Comparison of ENCODE assay signal across 7 cellular contexts in genomic region chr19:44643605-44644390, GRCh38. TPM values are rescaled to one million over a fixed set of nuclear protein-coding genes. Genes with fewer than 3 reads are reported as not detected.
DNase-seq lines count a peak whose midpoint lies in the region; ATAC-seq and TF ChIP-seq lines count a peak whose summit lies in the region.

PVR (plus strand) TSS chr19:44643910; CDS start chr19:44644097, 187 bp downstream.

- no peaks in the 10 kb centered on the region for H3K4me1 Mint-ChIP-seq in activated CD4-positive, alpha-beta T cell treated with anti-CD3 and anti-CD28 coated beads, Interleukin-2, amount 10 ng/mL, durations not matched to agents 24 days and 14 days
- peaks cover 0 to 3% of the 10 kb centered on the region in 2 donors for H3K4me1 Mint-ChIP-seq in effector memory CD8-positive, alpha-beta T cell (ENCODE audit: low read depth in 2 of 2)

- H3K4me3 ChIP-seq in right lobe of liver = peak within 1 kb of the TSS; percentile 88 to 93 (median 89)

- no peaks in the 10 kb centered on the region for H3K9me3 ChIP-seq in right lobe of liver

- H3K9me3 Mint-ChIP-seq in activated CD4-positive, alpha-beta T cell treated with anti-CD3 and anti-CD28 coated beads, Interleukin-2, amount 10 ng/mL, durations not matched to agents 24 days and 14 days = no peaks in the 10 kb centered on the region
- H3K9me3 Mint-ChIP-seq in effector memory CD8-positive, alpha-beta T cell = no peaks in the 10 kb centered on the region

- intact Hi-C loops in activated CD4-positive, alpha-beta T cell treated with anti-CD3 and anti-CD28 coated beads, Interleukin-2, amount 10 ng/mL, durations not matched to agents 24 days and 14 days (cut with micrococcal nuclease) = no loop called here
- intact Hi-C loops in right lobe of liver (cut with DNase I) = no loop called here

- TF ChIP-seq CTCF in GM13977 (IDR thresholded peaks at IDR 0.05; ENCODE audit: extremely low read depth, insufficient read depth, missing control alignments) = no peak
- TF ChIP-seq CTCF in right lobe of liver (IDR thresholded peaks at IDR 0.05) = no peak

- peaks cover 0 to 40% (median 13%) of the 10 kb centered on the region in 4 donors for H3K4me1 ChIP-seq in right lobe of liver

- no peaks in the 10 kb centered on the region for H3K36me3 Mint-ChIP-seq in activated CD4-positive, alpha-beta T cell treated with anti-CD3 and anti-CD28 coated beads, Interleukin-2, amount 10 ng/mL, durations not matched to agents 24 days and 14 days (ENCODE audit: low read depth)
- no peaks in the 10 kb centered on the region for H3K36me3 Mint-ChIP-seq in effector memory CD8-positive, alpha-beta T cell (ENCODE audit: insufficient read depth)

- peak; percentile 93 for TF ChIP-seq POLR2A in right lobe of liver (IDR thresholded peaks at IDR 0.05)

- no peaks in the 10 kb centered on the region for H3K27me3 ChIP-seq in right lobe of liver

- H3K27ac Mint-ChIP-seq in activated CD4-positive, alpha-beta T cell treated with anti-CD3 and anti-CD28 coated beads, Interleukin-2, amount 10 ng/mL, durations not matched to agents 24 days and 14 days = no peak within 1 kb of the TSS
- peak within 1 kb of the TSS in 1 of 2 donors; percentile 38 for H3K27ac Mint-ChIP-seq in effector memory CD8-positive, alpha-beta T cell

- in situ Hi-C loops in GM13977 (cut with MboI; ENCODE audit: low pct_unique_long_range_greater_than_20kb, low sequenced_read_pairs, unreplicated experiment) = no loop called here

- H3K4me3 Mint-ChIP-seq in activated CD4-positive, alpha-beta T cell treated with anti-CD3 and anti-CD28 coated beads, Interleukin-2, amount 10 ng/mL, durations not matched to agents 24 days and 14 days = peak within 1 kb of the TSS; percentile 86
- peak within 1 kb of the TSS; percentile 55 to 63 for H3K4me3 Mint-ChIP-seq in effector memory CD8-positive, alpha-beta T cell

- H3K36me3 ChIP-seq in right lobe of liver = peaks cover 0 to 14% (median 7%) of the 10 kb centered on the region in 4 donors

- ATAC-seq in effector memory CD8-positive, alpha-beta T cell (replicated peaks) = peak; percentile 21
- ATAC-seq in right lobe of liver = peak; percentile 80 to 92 (median 88)
- no peak for ATAC-seq in GM21825 (IDR thresholded peaks at IDR 0.05; ENCODE audit: unreplicated experiment)

- H3K27ac ChIP-seq in right lobe of liver = peak within 1 kb of the TSS; percentile 95 to 98 (median 96)

- H3K27me3 Mint-ChIP-seq in activated CD4-positive, alpha-beta T cell treated with anti-CD3 and anti-CD28 coated beads, Interleukin-2, amount 10 ng/mL, durations not matched to agents 24 days and 14 days = peaks cover 10% of the 10 kb centered on the region
- H3K27me3 Mint-ChIP-seq in effector memory CD8-positive, alpha-beta T cell = peaks cover 12 to 73% of the 10 kb centered on the region in 2 donors

- DNase-seq in GM13977 (ENCODE audit: low spot score) (peak; percentile 77), NCI-H2171 treated with DMSO at 0.1 percent for 48 hours (lab: John Stamatoyannopoulos, UW) (peak; percentile 70), right lobe of liver (peak; percentile 88)
- DNase-seq in activated CD4-positive, alpha-beta T cell treated with anti-CD3 and anti-CD28 coated beads, Interleukin-2, amount 10 ng/mL, durations not matched to agents 24 days and 14 days = peak; percentile 72
- DNase-seq in effector memory CD8-positive, alpha-beta T cell = no peak
- peak; percentile 19 for DNase-seq in stimulated activated CD4-positive, alpha-beta T cell treated with anti-CD3 and anti-CD28 coated beads, Interleukin-2, amount 100 ng/mL, for 4 hours (ENCODE audit: low read depth)

- 0% methylated on average over 2 of the region's 69 CpGs for WGBS in right lobe of liver (ENCODE audit: insufficient coverage, low coverage, low lambda C conversion rate, missing lambda C conversion rate)

RNA-seq across cellular contexts. Expression of gene PVR, which starts in this region (rescaled TPM):
- 18.5 and 19.1 TPM in 2 replicates for total RNA-seq in activated CD4-positive, alpha-beta T cell treated with anti-CD3 and anti-CD28 coated beads, Interleukin-2, amount 10 ng/mL, durations not matched to agents 24 days and 14 days
- total RNA-seq in right lobe of liver = 10 to 100 TPM; 26.6 to 66.6 (median 55.5) TPM

Comparison
In these comparisons a context has a peak if more than half of its experiments do, and no peak if none do; other contexts are left out.
1. DNase-seq: peak in GM13977 (single experiment), NCI-H2171 treated with DMSO at 0.1 percent for 48 hours (single experiment), activated CD4-positive, alpha-beta T cell treated with anti-CD3 and anti-CD28 coated beads, Interleukin-2, amount 10 ng/mL, durations not matched to agents 24 days and 14 days (single experiment), right lobe of liver (3 of 3) and stimulated activated CD4-positive, alpha-beta T cell treated with anti-CD3 and anti-CD28 coated beads, Interleukin-2, amount 100 ng/mL, for 4 hours (single experiment); none in effector memory CD8-positive, alpha-beta T cell (0 of 3).